13 cellular contexts compared by ENCODE assay signal in the genomic region with DNA sequence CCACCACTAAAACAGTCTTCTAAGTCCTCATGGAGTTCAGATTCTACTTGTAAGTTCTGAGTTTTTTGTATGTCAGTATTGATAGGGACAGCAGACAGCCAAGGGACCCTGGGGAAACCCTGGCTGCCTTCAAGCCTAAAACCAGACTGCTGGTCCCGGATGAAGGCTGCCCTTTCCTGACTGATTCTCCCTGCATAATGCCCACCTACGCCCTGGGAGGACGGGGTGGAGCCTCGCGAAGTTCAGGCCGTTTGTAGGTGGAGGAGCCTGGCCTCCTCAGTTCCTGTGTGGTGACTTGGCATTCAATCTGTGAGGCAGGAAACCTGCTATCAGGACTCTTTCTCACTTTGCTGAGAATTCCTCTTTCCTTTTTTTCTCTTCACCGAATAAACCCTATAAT.
A peak's percentile ranks its signal among the peaks of the same experiment; 100 is the strongest.
DNase-seq lines count a peak whose midpoint lies in the region; ATAC-seq and TF ChIP-seq lines count a peak whose summit lies in the region.
"Had no signal": no experiment of that assay in that cellular context is flagged by ENCODE, and none has a peak within 500 bp of the region (broad histone marks: within the 10 kb centered on the region; RNA-seq: fewer than 3 reads in every experiment).

No MANE protein-coding gene starts in this region.

- intact Hi-C loops in activated CD8-positive, alpha-beta T cell treated with anti-CD3 and anti-CD28 coated beads for 36 hours (cut with micrococcal nuclease), result no loop called here

- H3K4me3 ChIP-seq in RWPE2 (ENCODE audit: severe bottlenecking) (no peak overlapping the region), neuronal stem cell (ENCODE audit: low read length in 2 of 2) (no peak overlapping the region)

- no peak overlapping the region for H4K8ac ChIP-seq in neuronal stem cell (ENCODE audit: low read depth, low read length)

- peaks cover 4% of the 10 kb centered on the region for H3K4me1 Mint-ChIP-seq in activated CD8-positive, alpha-beta T cell treated with anti-CD3 and anti-CD28 coated beads for 36 hours (ENCODE audit: low read depth)
- peaks cover 4% of the 10 kb centered on the region for H3K4me1 Mint-ChIP-seq in activated CD8-positive, alpha-beta T cell treated with anti-CD3 and anti-CD28 coated beads, Interleukin-2, amount 10 ng/mL, durations not matched to agents 7 days and 5 days (ENCODE audit: low read depth)

- no peak overlapping the region for H3K27ac Mint-ChIP-seq in activated CD8-positive, alpha-beta T cell treated with anti-CD3 and anti-CD28 coated beads for 36 hours
- no peak overlapping the region for H3K27ac Mint-ChIP-seq in activated CD8-positive, alpha-beta T cell treated with anti-CD3 and anti-CD28 coated beads, Interleukin-2, amount 10 ng/mL, durations not matched to agents 7 days and 5 days

- peak; percentile 19 for DNase-seq in activated CD8-positive, alpha-beta T cell treated with anti-CD3 and anti-CD28 coated beads for 36 hours
- no peak for DNase-seq in activated CD8-positive, alpha-beta T cell treated with anti-CD3 and anti-CD28 coated beads, Interleukin-2, amount 10 ng/mL, durations not matched to agents 7 days and 5 days
- no peak for DNase-seq in RWPE2 (ENCODE audit: low spot score)
- no peak for DNase-seq in neuronal stem cell (ENCODE audit: low spot score)
- DNase-seq in activated CD4-positive, alpha-beta T cell treated with anti-CD3 and anti-CD28 coated beads, Interleukin-2, amount 50 U/mL, for 4 hours, result no peak
- no peak for DNase-seq in kidney glomerular epithelial cell (lab: John Stamatoyannopoulos, UW)
- no peak for DNase-seq in 8988T
- DNase-seq: activated naive CD4-positive, alpha-beta T cell treated with anti-CD3 and anti-CD28 coated beads, Interleukin-2, amount 50 U/mL, for 16 hours; effector memory CD4-positive, alpha-beta T cell; naive thymus-derived CD4-positive, alpha-beta T cell; SW 1271 had no signal

- no peak overlapping the region for H2AK5ac ChIP-seq in neuronal stem cell (ENCODE audit: low read depth, low read length)

- H3K9ac ChIP-seq in neuronal stem cell (ENCODE audit: low read depth, low read length, poor library complexity), result no peak overlapping the region

- H2BK15ac ChIP-seq in neuronal stem cell (ENCODE audit: low read length), result no peak overlapping the region

- peaks cover 2% of the 10 kb centered on the region for H3K9me3 Mint-ChIP-seq in activated CD8-positive, alpha-beta T cell treated with anti-CD3 and anti-CD28 coated beads for 36 hours
- H3K9me3 Mint-ChIP-seq in activated CD8-positive, alpha-beta T cell treated with anti-CD3 and anti-CD28 coated beads, Interleukin-2, amount 10 ng/mL, durations not matched to agents 7 days and 5 days (ENCODE audit: insufficient read depth), result no peaks in the 10 kb centered on the region

- TF ChIP-seq CTCF in activated CD8-positive, alpha-beta T cell treated with anti-CD3 and anti-CD28 coated beads for 36 hours (IDR thresholded peaks at IDR 0.05), result no peak
- no peak for TF ChIP-seq CTCF in RWPE2 (IDR thresholded peaks at IDR 0.05; ENCODE audit: poor library complexity, severe bottlenecking)

- H3K79me1 ChIP-seq in neuronal stem cell (ENCODE audit: low read depth, low read length), result no peaks in the 10 kb centered on the region

- no peaks in the 10 kb centered on the region for H3K27me3 Mint-ChIP-seq in activated CD8-positive, alpha-beta T cell treated with anti-CD3 and anti-CD28 coated beads for 36 hours
- no peaks in the 10 kb centered on the region for H3K27me3 Mint-ChIP-seq in activated CD8-positive, alpha-beta T cell treated with anti-CD3 and anti-CD28 coated beads, Interleukin-2, amount 10 ng/mL, durations not matched to agents 7 days and 5 days (ENCODE audit: low read depth)

- H3K27ac ChIP-seq in RWPE2 (ENCODE audit: poor library complexity, severe bottlenecking) (no peak overlapping the region), neuronal stem cell (replicated peaks; ENCODE audit: low read length) (no peak overlapping the region)

- H2BK5ac ChIP-seq in neuronal stem cell (ENCODE audit: low read length), result no peak overlapping the region

- H2BK12ac ChIP-seq in neuronal stem cell (ENCODE audit: low read length), result no peak overlapping the region

- CTCF ChIA-PET in activated CD8-positive, alpha-beta T cell treated with anti-CD3 and anti-CD28 coated beads for 36 hours (lab: Charles Lee), result no interaction called here
- CTCF ChIA-PET in activated CD8-positive, alpha-beta T cell treated with anti-CD3 and anti-CD28 coated beads, Interleukin-2, amount 10 ng/mL, durations not matched to agents 7 days and 5 days (lab: Charles Lee), result no interaction called here

- no peak overlapping the region for H3K18ac ChIP-seq in neuronal stem cell (ENCODE audit: low read length)

- POLR2A ChIA-PET in activated CD8-positive, alpha-beta T cell treated with anti-CD3 and anti-CD28 coated beads for 36 hours (lab: Charles Lee), result no interaction called here
- POLR2A ChIA-PET in activated CD8-positive, alpha-beta T cell treated with anti-CD3 and anti-CD28 coated beads, Interleukin-2, amount 10 ng/mL, durations not matched to agents 7 days and 5 days (lab: Charles Lee), result no interaction called here

- no peak overlapping the region for H4K91ac ChIP-seq in neuronal stem cell (ENCODE audit: low read depth, low read length, poor library complexity)

- no peak overlapping the region for H3K4ac ChIP-seq in neuronal stem cell (ENCODE audit: low read length)

- no peak overlapping the region for H3K4me2 ChIP-seq in neuronal stem cell (ENCODE audit: insufficient read depth, low read length, poor library complexity, severe bottlenecking)

- no peak overlapping the region for H3K14ac ChIP-seq in neuronal stem cell (ENCODE audit: low read length)

- H3K36me3 ChIP-seq in RWPE2 (ENCODE audit: low read depth), result no peaks in the 10 kb centered on the region
- H3K36me3 ChIP-seq in neuronal stem cell (replicated peaks in 1 of 2; ENCODE audit: control insufficient read depth in 2 of 2, insufficient read depth in 2 of 2, low read length in 2 of 2), result peaks cover 0 to 3% of the 10 kb centered on the region in 2 donors

- H3K27me3 ChIP-seq in RWPE2 (ENCODE audit: insufficient read depth, poor library complexity, severe bottlenecking), result no peaks in the 10 kb centered on the region
- H3K27me3 ChIP-seq in neuronal stem cell (ENCODE audit: control insufficient read depth in 3 of 3, insufficient read depth in 3 of 3, low read depth in 1 of 3, low read length in 3 of 3), result no peaks in the 10 kb centered on the region

- peak; percentile 47 for ATAC-seq in activated CD8-positive, alpha-beta T cell treated with anti-CD3 and anti-CD28 coated beads for 36 hours
- ATAC-seq in activated CD8-positive, alpha-beta T cell treated with anti-CD3 and anti-CD28 coated beads, Interleukin-2, amount 10 ng/mL, durations not matched to agents 7 days and 5 days, result no peak
- peak; percentile 45 for ATAC-seq in HG02623 (IDR thresholded peaks at IDR 0.05; ENCODE audit: unreplicated experiment)
- ATAC-seq in RWPE2 (ENCODE audit: low read depth), result peak; percentile 29; the same call in 1 of the 3 replicates
- ATAC-seq: naive thymus-derived CD4-positive, alpha-beta T cell; Panc1 had no signal

- H3K36me3 Mint-ChIP-seq in activated CD8-positive, alpha-beta T cell treated with anti-CD3 and anti-CD28 coated beads for 36 hours (ENCODE audit: low read depth), result no peaks in the 10 kb centered on the region
- no peaks in the 10 kb centered on the region for H3K36me3 Mint-ChIP-seq in activated CD8-positive, alpha-beta T cell treated with anti-CD3 and anti-CD28 coated beads, Interleukin-2, amount 10 ng/mL, durations not matched to agents 7 days and 5 days (ENCODE audit: low read depth)
- H3K36me3 Mint-ChIP-seq: naive thymus-derived CD4-positive, alpha-beta T cell had no signal

- H2BK120ac ChIP-seq in neuronal stem cell (ENCODE audit: low read depth, low read length), result no peak overlapping the region

- no peak overlapping the region for H3K4me3 Mint-ChIP-seq in activated CD8-positive, alpha-beta T cell treated with anti-CD3 and anti-CD28 coated beads for 36 hours
- no peak overlapping the region for H3K4me3 Mint-ChIP-seq in activated CD8-positive, alpha-beta T cell treated with anti-CD3 and anti-CD28 coated beads, Interleukin-2, amount 10 ng/mL, durations not matched to agents 7 days and 5 days
- H3K4me3 Mint-ChIP-seq: naive thymus-derived CD4-positive, alpha-beta T cell had no signal

- no peaks in the 10 kb centered on the region for H3K4me1 ChIP-seq in RWPE2 (ENCODE audit: insufficient read depth, poor library complexity, severe bottlenecking)
- H3K4me1 ChIP-seq in neuronal stem cell (ENCODE audit: control insufficient read depth in 2 of 2, insufficient read depth in 1 of 2, low read depth in 1 of 2, low read length in 2 of 2), result peaks cover 0 to 2% of the 10 kb centered on the region in 2 donors

- H3K23ac ChIP-seq in neuronal stem cell (ENCODE audit: low read depth, low read length, poor library complexity), result no peak overlapping the region

- no peaks in the 10 kb centered on the region for H3K9me3 ChIP-seq in RWPE2 (ENCODE audit: severe bottlenecking)
- H3K9me3 ChIP-seq in neuronal stem cell (replicated peaks in 1 of 2; ENCODE audit: control insufficient read depth in 2 of 2, insufficient read depth in 1 of 2, low read depth in 1 of 2, low read length in 2 of 2), result peaks cover 0 to 6% of the 10 kb centered on the region in 2 donors

- no CpG with 5 or more reads among the region's 7 CpGs for WGBS in neuronal stem cell (ENCODE audit: extremely low coverage in 2 of 2, insufficient read length in 2 of 2, insufficient replicate concordance in 1 of 2), 2 donors

- H2AFZ ChIP-seq in neuronal stem cell (ENCODE audit: low read length), result peak overlapping the region; percentile 59
